In the genomic region with DNA sequence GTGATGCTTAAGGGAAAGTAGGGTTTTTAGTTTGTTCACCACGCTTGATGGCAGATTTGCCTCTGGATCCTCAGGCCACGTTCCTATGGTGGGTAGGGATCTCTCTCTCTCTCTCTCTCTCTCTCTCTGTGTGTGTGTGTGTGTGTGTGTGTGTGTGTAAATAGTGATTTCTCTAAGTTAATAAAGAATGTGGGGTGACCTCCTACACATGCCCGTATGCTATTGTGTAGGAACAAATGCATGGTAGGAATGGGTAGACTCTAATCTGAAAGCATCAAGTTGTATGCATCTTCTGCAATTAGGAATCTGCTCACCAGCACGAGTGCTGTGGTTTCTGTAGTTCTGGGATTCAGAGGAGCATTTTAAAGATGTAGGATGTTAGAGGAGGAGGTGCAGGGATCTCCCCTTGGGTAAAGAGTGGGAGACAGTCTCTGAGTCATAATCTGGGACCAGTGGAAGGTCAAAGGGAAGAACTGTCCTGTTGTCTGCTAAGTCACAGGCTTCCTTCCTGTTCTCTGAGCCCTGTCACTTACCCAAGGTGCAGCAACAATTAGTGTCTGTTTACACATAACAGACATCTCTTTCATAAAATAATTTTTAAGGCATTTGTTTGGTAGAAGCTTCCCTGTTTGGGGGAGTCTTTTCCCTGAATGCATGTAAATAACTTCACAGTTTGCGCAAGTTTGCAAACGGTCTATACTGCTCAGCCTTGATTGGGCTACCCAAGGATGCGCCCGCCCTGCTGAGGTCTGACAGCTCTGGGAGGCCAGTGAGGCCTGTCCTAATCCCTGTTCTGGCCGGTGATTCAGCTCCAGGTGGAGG, we compare ENCODE assay signal across 1 cellular context.
TF ChIP-seq lines count a peak whose summit lies in the region.

No MANE protein-coding gene starts in this region.

TF ChIP-seq in HepG2, 621 proteins besides CTCF, POLR2A, EP300 and RAD21 (continued from another document and continues in another):
- TF ChIP-seq, protein P1, sequence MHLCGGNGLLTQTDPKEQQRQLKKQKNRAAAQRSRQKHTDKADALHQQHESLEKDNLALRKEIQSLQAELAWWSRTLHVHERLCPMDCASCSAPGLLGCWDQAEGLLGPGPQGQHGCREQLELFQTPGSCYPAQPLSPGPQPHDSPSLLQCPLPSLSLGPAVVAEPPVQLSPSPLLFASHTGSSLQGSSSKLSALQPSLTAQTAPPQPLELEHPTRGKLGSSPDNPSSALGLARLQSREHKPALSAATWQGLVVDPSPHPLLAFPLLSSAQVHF (CRISPR knock-in tag; IDR thresholded peaks at IDR 0.05) = no peak
- TF ChIP-seq, protein P2, sequence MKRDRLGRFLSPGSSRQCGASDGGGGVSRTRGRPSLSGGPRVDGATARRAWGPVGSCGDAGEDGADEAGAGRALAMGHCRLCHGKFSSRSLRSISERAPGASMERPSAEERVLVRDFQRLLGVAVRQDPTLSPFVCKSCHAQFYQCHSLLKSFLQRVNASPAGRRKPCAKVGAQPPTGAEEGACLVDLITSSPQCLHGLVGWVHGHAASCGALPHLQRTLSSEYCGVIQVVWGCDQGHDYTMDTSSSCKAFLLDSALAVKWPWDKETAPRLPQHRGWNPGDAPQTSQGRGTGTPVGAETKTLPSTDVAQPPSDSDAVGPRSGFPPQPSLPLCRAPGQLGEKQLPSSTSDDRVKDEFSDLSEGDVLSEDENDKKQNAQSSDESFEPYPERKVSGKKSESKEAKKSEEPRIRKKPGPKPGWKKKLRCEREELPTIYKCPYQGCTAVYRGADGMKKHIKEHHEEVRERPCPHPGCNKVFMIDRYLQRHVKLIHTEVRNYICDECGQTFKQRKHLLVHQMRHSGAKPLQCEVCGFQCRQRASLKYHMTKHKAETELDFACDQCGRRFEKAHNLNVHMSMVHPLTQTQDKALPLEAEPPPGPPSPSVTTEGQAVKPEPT (CRISPR knock-in tag; IDR thresholded peaks at IDR 0.05; ENCODE audit: low read depth) = no peak
- TF ChIP-seq, protein P3, sequence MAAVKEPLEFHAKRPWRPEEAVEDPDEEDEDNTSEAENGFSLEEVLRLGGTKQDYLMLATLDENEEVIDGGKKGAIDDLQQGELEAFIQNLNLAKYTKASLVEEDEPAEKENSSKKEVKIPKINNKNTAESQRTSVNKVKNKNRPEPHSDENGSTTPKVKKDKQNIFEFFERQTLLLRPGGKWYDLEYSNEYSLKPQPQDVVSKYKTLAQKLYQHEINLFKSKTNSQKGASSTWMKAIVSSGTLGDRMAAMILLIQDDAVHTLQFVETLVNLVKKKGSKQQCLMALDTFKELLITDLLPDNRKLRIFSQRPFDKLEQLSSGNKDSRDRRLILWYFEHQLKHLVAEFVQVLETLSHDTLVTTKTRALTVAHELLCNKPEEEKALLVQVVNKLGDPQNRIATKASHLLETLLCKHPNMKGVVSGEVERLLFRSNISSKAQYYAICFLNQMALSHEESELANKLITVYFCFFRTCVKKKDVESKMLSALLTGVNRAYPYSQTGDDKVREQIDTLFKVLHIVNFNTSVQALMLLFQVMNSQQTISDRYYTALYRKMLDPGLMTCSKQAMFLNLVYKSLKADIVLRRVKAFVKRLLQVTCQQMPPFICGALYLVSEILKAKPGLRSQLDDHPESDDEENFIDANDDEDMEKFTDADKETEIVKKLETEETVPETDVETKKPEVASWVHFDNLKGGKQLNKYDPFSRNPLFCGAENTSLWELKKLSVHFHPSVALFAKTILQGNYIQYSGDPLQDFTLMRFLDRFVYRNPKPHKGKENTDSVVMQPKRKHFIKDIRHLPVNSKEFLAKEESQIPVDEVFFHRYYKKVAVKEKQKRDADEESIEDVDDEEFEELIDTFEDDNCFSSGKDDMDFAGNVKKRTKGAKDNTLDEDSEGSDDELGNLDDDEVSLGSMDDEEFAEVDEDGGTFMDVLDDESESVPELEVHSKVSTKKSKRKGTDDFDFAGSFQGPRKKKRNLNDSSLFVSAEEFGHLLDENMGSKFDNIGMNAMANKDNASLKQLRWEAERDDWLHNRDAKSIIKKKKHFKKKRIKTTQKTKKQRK (IDR thresholded peaks at IDR 0.05; ENCODE audit: low read length) = no peak
- TF ChIP-seq TRAFD1 (CRISPR knock-in tag; IDR thresholded peaks at IDR 0.05; ENCODE audit: borderline replicate concordance) (no peak), FIP1L1 (IDR thresholded peaks at IDR 0.05; ENCODE audit: borderline replicate concordance, insufficient read depth, low read depth, low read length) (no peak), SRSF4 (IDR thresholded peaks at IDR 0.05; ENCODE audit: low read depth, low read length, poor library complexity, severe bottlenecking) (no peak), HMG20A (CRISPR knock-in tag; IDR thresholded peaks at IDR 0.05; ENCODE audit: borderline replicate concordance) (0 out of 2 replicates have a peak, but pooled peaks have one; percentile 7), HHEX (CRISPR knock-in tag; IDR thresholded peaks at IDR 0.05) (no peak), PRPF4 (IDR thresholded peaks at IDR 0.05; ENCODE audit: low read depth, low read length, poor library complexity, severe bottlenecking) (no peak), KDM1A (CRISPR knock-in tag; IDR thresholded peaks at IDR 0.05) (no peak), UBTF (CRISPR knock-in tag; IDR thresholded peaks at IDR 0.05) (no peak), TCF12 (IDR thresholded peaks at IDR 0.05) (no peak), TCF12 (CRISPR knock-in tag; IDR thresholded peaks at IDR 0.05) (no peak), ZNF230 (CRISPR knock-in tag; IDR thresholded peaks at IDR 0.05) (no peak), KMT2A (CRISPR knock-in tag; IDR thresholded peaks at IDR 0.05) (no peak), HOXA9 (CRISPR knock-in tag; IDR thresholded peaks at IDR 0.05; ENCODE audit: borderline replicate concordance) (no peak), CERS6 (CRISPR knock-in tag; IDR thresholded peaks at IDR 0.05) (no peak), NR2F2 (IDR thresholded peaks at IDR 0.05; ENCODE audit: borderline replicate concordance, low read depth) (no peak), GABPA (IDR thresholded peaks at IDR 0.05; ENCODE audit: low read depth, low read length) (no peak), GABPA (CRISPR knock-in tag; IDR thresholded peaks at IDR 0.05; ENCODE audit: low read depth) (no peak), ZNF121 (CRISPR knock-in tag; IDR thresholded peaks at IDR 0.05) (no peak), ZNF430 (CRISPR knock-in tag; IDR thresholded peaks at IDR 0.05) (no peak), PHF20 (CRISPR knock-in tag; IDR thresholded peaks at IDR 0.05) (no peak), MZF1 (CRISPR knock-in tag; IDR thresholded peaks at IDR 0.05; ENCODE audit: borderline replicate concordance) (no peak), ZNF614 (CRISPR knock-in tag; IDR thresholded peaks at IDR 0.05; ENCODE audit: borderline replicate concordance) (no peak), NFYC (CRISPR knock-in tag; IDR thresholded peaks at IDR 0.05) (0 out of 2 replicates have a peak, but pooled peaks have one; percentile 14), FOXA1 (IDR thresholded peaks at IDR 0.05) (no peak), FOXA1 (CRISPR knock-in tag; IDR thresholded peaks at IDR 0.05) (peak; percentile 16; the same call in 1 of the 2 replicates), PBX2 (CRISPR knock-in tag; IDR thresholded peaks at IDR 0.05) (no peak), STAT5B (CRISPR knock-in tag; IDR thresholded peaks at IDR 0.05) (no peak), FOXP1 (IDR thresholded peaks at IDR 0.05) (no peak), FOXP1 (CRISPR knock-in tag; IDR thresholded peaks at IDR 0.05) (peak; percentile 31; the same call in 1 of the 2 replicates), DMAP1 (CRISPR knock-in tag; IDR thresholded peaks at IDR 0.05) (no peak), TBP (CRISPR knock-in tag; IDR thresholded peaks at IDR 0.05) (no peak)
- TF ChIP-seq, protein P4, sequence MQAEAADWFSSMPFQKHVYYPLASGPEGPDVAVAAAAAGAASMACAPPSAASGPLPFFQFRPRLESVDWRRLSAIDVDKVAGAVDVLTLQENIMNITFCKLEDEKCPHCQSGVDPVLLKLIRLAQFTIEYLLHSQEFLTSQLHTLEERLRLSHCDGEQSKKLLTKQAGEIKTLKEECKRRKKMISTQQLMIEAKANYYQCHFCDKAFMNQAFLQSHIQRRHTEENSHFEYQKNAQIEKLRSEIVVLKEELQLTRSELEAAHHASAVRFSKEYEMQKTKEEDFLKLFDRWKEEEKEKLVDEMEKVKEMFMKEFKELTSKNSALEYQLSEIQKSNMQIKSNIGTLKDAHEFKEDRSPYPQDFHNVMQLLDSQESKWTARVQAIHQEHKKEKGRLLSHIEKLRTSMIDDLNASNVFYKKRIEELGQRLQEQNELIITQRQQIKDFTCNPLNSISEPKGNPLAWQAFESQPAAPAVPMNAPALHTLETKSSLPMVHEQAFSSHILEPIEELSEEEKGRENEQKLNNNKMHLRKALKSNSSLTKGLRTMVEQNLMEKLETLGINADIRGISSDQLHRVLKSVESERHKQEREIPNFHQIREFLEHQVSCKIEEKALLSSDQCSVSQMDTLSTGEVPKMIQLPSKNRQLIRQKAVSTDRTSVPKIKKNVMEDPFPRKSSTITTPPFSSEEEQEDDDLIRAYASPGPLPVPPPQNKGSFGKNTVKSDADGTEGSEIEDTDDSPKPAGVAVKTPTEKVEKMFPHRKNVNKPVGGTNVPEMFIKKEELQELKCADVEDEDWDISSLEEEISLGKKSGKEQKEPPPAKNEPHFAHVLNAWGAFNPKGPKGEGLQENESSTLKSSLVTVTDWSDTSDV (CRISPR knock-in tag; IDR thresholded peaks at IDR 0.05) = no peak
- TF ChIP-seq, protein P5, sequence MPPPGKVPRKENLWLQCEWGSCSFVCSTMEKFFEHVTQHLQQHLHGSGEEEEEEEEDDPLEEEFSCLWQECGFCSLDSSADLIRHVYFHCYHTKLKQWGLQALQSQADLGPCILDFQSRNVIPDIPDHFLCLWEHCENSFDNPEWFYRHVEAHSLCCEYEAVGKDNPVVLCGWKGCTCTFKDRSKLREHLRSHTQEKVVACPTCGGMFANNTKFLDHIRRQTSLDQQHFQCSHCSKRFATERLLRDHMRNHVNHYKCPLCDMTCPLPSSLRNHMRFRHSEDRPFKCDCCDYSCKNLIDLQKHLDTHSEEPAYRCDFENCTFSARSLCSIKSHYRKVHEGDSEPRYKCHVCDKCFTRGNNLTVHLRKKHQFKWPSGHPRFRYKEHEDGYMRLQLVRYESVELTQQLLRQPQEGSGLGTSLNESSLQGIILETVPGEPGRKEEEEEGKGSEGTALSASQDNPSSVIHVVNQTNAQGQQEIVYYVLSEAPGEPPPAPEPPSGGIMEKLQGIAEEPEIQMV (CRISPR knock-in tag; IDR thresholded peaks at IDR 0.05; ENCODE audit: low read depth) = no peak
- TF ChIP-seq, protein P6, sequence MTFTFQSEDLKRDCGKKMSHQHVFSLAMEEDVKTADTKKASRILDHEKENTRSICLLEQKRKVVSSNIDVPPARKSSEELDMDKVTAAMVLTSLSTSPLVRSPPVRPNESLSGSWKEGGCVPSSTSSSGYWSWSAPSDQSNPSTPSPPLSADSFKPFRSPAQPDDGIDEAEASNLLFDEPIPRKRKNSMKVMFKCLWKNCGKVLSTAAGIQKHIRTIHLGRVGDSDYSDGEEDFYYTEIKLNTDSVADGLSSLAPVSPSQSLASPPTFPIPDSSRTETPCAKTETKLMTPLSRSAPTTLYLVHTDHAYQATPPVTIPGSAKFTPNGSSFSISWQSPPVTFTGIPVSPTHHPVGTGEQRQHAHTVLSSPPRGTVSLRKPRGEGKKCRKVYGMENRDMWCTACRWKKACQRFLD (CRISPR knock-in tag; IDR thresholded peaks at IDR 0.05; ENCODE audit: borderline replicate concordance) = no peak
